In genomic region chr1:161086457-161086856, GRCh38 we compare ENCODE assay signal across 1 cellular context.
TF ChIP-seq lines count a peak whose summit lies in the region.

No MANE protein-coding gene starts in this region.

TF ChIP-seq in WTC11, 78 proteins besides CTCF, POLR2A, EP300 and RAD21 (continued from another document):
- no peak for TF ChIP-seq AFF4 (CRISPR knock-in tag; IDR thresholded peaks at IDR 0.05; ENCODE audit: borderline replicate concordance)
- TF ChIP-seq MLX (CRISPR knock-in tag; IDR thresholded peaks at IDR 0.05) = no peak
- no peak for TF ChIP-seq PRRX2 (CRISPR knock-in tag; IDR thresholded peaks at IDR 0.05)
- TF ChIP-seq SP1 (CRISPR knock-in tag; conservative IDR thresholded peaks at IDR 0.05) = no peak
- no peak for TF ChIP-seq KAT7 (CRISPR knock-in tag; IDR thresholded peaks at IDR 0.05; ENCODE audit: borderline replicate concordance)
- no peak for TF ChIP-seq GTF2I (CRISPR knock-in tag; conservative IDR thresholded peaks at IDR 0.05)
- TF ChIP-seq NR3C1 (CRISPR knock-in tag; conservative IDR thresholded peaks at IDR 0.05; ENCODE audit: low read depth) = no peak
- no peak for TF ChIP-seq MAX (CRISPR knock-in tag; IDR thresholded peaks at IDR 0.05)
- no peak for TF ChIP-seq TP53 (CRISPR knock-in tag; IDR thresholded peaks at IDR 0.05)
- TF ChIP-seq FOXJ3 (CRISPR knock-in tag; IDR thresholded peaks at IDR 0.05; ENCODE audit: borderline replicate concordance) = no peak
- TF ChIP-seq FOXK1 (CRISPR knock-in tag; IDR thresholded peaks at IDR 0.05) = no peak
TF ChIP-seq in WTC11: peak in this region for 0.
